Comparison of ENCODE assay signal across 1 cellular context in the genomic region with DNA sequence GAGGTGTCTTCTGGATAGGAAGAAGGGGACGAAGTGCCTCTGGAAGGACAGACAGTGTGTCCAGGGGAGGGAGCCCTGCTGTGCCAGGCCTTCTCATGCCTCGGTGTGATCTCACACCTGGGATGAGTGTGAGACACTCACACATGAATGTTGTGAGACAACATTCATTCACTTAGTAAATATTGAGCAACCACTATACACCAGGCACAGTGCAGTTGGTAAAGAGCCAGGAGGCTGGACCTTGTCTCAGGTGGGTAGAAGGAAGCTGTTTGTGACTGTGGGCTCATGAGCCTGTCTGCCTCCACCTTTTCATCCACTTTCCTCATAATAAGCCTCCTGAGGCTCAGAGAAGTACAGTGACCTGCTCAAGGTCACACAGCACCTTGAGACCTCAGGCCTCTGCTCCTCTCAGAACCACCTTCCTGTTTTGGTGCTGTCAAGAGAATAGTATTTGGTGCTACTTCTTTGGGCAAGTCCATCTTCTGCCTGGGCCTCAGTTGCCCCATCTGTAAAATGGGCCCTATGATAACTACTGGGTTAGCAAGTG.
TF ChIP-seq lines count a peak whose summit lies in the region.

No MANE protein-coding gene starts in this region.

TF ChIP-seq in HepG2, 621 proteins besides CTCF, POLR2A, EP300 and RAD21 (continued from another document and continues in another):
- TF ChIP-seq ZSCAN5A (CRISPR knock-in tag; IDR thresholded peaks at IDR 0.05; ENCODE audit: borderline replicate concordance) (no peak), ZNF883 (CRISPR knock-in tag; IDR thresholded peaks at IDR 0.05; ENCODE audit: not compliant biosample characterization) (no peak), MXI1 (IDR thresholded peaks at IDR 0.05; ENCODE audit: borderline replicate concordance, low read depth, low read length) (peak; percentile 51; the same call in 1 of the 3 replicates), ELF4 (CRISPR knock-in tag; IDR thresholded peaks at IDR 0.05; ENCODE audit: borderline replicate concordance) (no peak), SNAPC5 (CRISPR knock-in tag; IDR thresholded peaks at IDR 0.05; ENCODE audit: borderline replicate concordance) (no peak), SP4 (CRISPR knock-in tag; IDR thresholded peaks at IDR 0.05) (no peak), ZNF180 (CRISPR knock-in tag; IDR thresholded peaks at IDR 0.05; ENCODE audit: borderline replicate concordance, low read depth) (no peak), ZNF674 (CRISPR knock-in tag; IDR thresholded peaks at IDR 0.05; ENCODE audit: low read depth) (no peak), ZNF891 (CRISPR knock-in tag; IDR thresholded peaks at IDR 0.05) (no peak), CHD2 (IDR thresholded peaks at IDR 0.05; ENCODE audit: low read depth, low read length) (no peak), ZNF709 (CRISPR knock-in tag; IDR thresholded peaks at IDR 0.05) (no peak), SNAI1 (CRISPR knock-in tag; IDR thresholded peaks at IDR 0.05; ENCODE audit: borderline replicate concordance) (no peak), NAIF1 (CRISPR knock-in tag; IDR thresholded peaks at IDR 0.05; ENCODE audit: borderline replicate concordance) (no peak), ZFP41 (CRISPR knock-in tag; IDR thresholded peaks at IDR 0.05; ENCODE audit: borderline replicate concordance) (no peak), SMC3 (IDR thresholded peaks at IDR 0.05; ENCODE audit: low read length) (no peak; the same call in none of the 2 replicates), ZNF317 (CRISPR knock-in tag; IDR thresholded peaks at IDR 0.05) (no peak), MYNN (CRISPR knock-in tag; IDR thresholded peaks at IDR 0.05; ENCODE audit: low read depth) (no peak), ZNF720 (CRISPR knock-in tag; IDR thresholded peaks at IDR 0.05) (no peak), KLF9 (CRISPR knock-in tag; IDR thresholded peaks at IDR 0.05; ENCODE audit: low read depth) (no peak), TMF1 (CRISPR knock-in tag; IDR thresholded peaks at IDR 0.05; ENCODE audit: low read depth) (no peak), HNRNPUL1 (IDR thresholded peaks at IDR 0.05; ENCODE audit: low read depth, low read length) (no peak), ZBTB7A (CRISPR knock-in tag; IDR thresholded peaks at IDR 0.05) (no peak), RELA (CRISPR knock-in tag; IDR thresholded peaks at IDR 0.05) (no peak), HMG20B (CRISPR knock-in tag; conservative IDR thresholded peaks at IDR 0.05) (no peak), ZNF768 (CRISPR knock-in tag; IDR thresholded peaks at IDR 0.05) (peak; percentile 93), ZNF7 (CRISPR knock-in tag; IDR thresholded peaks at IDR 0.05) (peak; percentile 86), ZNF34 (CRISPR knock-in tag; IDR thresholded peaks at IDR 0.05; ENCODE audit: borderline replicate concordance) (no peak), ZNF33B (CRISPR knock-in tag; IDR thresholded peaks at IDR 0.05) (no peak), GTF2F1 (IDR thresholded peaks at IDR 0.05; ENCODE audit: low read length) (no peak), SNAPC4 (CRISPR knock-in tag; IDR thresholded peaks at IDR 0.05) (no peak), ZNF616 (CRISPR knock-in tag; IDR thresholded peaks at IDR 0.05; ENCODE audit: low read depth) (no peak), U2AF1 (optimal IDR thresholded peaks at IDR 0.05; ENCODE audit: low read depth, low read length) (no peak), ZC3H4 (CRISPR knock-in tag; IDR thresholded peaks at IDR 0.05; ENCODE audit: borderline replicate concordance) (no peak), TBX3 (IDR thresholded peaks at IDR 0.05; ENCODE audit: borderline replicate concordance) (0 out of 2 replicates have a peak, but pooled peaks have one; percentile 65), CCDC6 (CRISPR knock-in tag; IDR thresholded peaks at IDR 0.05) (no peak), CBX5 (CRISPR knock-in tag; IDR thresholded peaks at IDR 0.05; ENCODE audit: borderline replicate concordance) (peak; percentile 54; the same call in 1 of the 2 replicates), THRA (CRISPR knock-in tag; IDR thresholded peaks at IDR 0.05; ENCODE audit: borderline replicate concordance) (0 out of 2 replicates have a peak, but pooled peaks have one; percentile 22), KLF11 (CRISPR knock-in tag; IDR thresholded peaks at IDR 0.05) (no peak), ZNF557 (CRISPR knock-in tag; IDR thresholded peaks at IDR 0.05) (no peak), ZNF660 (CRISPR knock-in tag; IDR thresholded peaks at IDR 0.05; ENCODE audit: borderline replicate concordance, low read depth) (no peak)
- TF ChIP-seq, protein P1, sequence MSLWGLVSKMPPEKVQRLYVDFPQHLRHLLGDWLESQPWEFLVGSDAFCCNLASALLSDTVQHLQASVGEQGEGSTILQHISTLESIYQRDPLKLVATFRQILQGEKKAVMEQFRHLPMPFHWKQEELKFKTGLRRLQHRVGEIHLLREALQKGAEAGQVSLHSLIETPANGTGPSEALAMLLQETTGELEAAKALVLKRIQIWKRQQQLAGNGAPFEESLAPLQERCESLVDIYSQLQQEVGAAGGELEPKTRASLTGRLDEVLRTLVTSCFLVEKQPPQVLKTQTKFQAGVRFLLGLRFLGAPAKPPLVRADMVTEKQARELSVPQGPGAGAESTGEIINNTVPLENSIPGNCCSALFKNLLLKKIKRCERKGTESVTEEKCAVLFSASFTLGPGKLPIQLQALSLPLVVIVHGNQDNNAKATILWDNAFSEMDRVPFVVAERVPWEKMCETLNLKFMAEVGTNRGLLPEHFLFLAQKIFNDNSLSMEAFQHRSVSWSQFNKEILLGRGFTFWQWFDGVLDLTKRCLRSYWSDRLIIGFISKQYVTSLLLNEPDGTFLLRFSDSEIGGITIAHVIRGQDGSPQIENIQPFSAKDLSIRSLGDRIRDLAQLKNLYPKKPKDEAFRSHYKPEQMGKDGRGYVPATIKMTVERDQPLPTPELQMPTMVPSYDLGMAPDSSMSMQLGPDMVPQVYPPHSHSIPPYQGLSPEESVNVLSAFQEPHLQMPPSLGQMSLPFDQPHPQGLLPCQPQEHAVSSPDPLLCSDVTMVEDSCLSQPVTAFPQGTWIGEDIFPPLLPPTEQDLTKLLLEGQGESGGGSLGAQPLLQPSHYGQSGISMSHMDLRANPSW (CRISPR knock-in tag; IDR thresholded peaks at IDR 0.05; ENCODE audit: borderline replicate concordance) = no peak
- TF ChIP-seq, protein P2, sequence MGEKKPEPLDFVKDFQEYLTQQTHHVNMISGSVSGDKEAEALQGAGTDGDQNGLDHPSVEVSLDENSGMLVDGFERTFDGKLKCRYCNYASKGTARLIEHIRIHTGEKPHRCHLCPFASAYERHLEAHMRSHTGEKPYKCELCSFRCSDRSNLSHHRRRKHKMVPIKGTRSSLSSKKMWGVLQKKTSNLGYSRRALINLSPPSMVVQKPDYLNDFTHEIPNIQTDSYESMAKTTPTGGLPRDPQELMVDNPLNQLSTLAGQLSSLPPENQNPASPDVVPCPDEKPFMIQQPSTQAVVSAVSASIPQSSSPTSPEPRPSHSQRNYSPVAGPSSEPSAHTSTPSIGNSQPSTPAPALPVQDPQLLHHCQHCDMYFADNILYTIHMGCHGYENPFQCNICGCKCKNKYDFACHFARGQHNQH (CRISPR knock-in tag; IDR thresholded peaks at IDR 0.05) = no peak; the same call in 1 of the 2 replicates
- TF ChIP-seq, protein P3, sequence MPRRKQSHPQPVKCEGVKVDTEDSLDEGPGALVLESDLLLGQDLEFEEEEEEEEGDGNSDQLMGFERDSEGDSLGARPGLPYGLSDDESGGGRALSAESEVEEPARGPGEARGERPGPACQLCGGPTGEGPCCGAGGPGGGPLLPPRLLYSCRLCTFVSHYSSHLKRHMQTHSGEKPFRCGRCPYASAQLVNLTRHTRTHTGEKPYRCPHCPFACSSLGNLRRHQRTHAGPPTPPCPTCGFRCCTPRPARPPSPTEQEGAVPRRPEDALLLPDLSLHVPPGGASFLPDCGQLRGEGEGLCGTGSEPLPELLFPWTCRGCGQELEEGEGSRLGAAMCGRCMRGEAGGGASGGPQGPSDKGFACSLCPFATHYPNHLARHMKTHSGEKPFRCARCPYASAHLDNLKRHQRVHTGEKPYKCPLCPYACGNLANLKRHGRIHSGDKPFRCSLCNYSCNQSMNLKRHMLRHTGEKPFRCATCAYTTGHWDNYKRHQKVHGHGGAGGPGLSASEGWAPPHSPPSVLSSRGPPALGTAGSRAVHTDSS (CRISPR knock-in tag; conservative IDR thresholded peaks at IDR 0.05) = no peak
- TF ChIP-seq, protein P4, sequence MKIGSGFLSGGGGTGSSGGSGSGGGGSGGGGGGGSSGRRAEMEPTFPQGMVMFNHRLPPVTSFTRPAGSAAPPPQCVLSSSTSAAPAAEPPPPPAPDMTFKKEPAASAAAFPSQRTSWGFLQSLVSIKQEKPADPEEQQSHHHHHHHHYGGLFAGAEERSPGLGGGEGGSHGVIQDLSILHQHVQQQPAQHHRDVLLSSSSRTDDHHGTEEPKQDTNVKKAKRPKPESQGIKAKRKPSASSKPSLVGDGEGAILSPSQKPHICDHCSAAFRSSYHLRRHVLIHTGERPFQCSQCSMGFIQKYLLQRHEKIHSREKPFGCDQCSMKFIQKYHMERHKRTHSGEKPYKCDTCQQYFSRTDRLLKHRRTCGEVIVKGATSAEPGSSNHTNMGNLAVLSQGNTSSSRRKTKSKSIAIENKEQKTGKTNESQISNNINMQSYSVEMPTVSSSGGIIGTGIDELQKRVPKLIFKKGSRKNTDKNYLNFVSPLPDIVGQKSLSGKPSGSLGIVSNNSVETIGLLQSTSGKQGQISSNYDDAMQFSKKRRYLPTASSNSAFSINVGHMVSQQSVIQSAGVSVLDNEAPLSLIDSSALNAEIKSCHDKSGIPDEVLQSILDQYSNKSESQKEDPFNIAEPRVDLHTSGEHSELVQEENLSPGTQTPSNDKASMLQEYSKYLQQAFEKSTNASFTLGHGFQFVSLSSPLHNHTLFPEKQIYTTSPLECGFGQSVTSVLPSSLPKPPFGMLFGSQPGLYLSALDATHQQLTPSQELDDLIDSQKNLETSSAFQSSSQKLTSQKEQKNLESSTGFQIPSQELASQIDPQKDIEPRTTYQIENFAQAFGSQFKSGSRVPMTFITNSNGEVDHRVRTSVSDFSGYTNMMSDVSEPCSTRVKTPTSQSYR (CRISPR knock-in tag; IDR thresholded peaks at IDR 0.05; ENCODE audit: borderline replicate concordance) = no peak
- TF ChIP-seq, protein P5, sequence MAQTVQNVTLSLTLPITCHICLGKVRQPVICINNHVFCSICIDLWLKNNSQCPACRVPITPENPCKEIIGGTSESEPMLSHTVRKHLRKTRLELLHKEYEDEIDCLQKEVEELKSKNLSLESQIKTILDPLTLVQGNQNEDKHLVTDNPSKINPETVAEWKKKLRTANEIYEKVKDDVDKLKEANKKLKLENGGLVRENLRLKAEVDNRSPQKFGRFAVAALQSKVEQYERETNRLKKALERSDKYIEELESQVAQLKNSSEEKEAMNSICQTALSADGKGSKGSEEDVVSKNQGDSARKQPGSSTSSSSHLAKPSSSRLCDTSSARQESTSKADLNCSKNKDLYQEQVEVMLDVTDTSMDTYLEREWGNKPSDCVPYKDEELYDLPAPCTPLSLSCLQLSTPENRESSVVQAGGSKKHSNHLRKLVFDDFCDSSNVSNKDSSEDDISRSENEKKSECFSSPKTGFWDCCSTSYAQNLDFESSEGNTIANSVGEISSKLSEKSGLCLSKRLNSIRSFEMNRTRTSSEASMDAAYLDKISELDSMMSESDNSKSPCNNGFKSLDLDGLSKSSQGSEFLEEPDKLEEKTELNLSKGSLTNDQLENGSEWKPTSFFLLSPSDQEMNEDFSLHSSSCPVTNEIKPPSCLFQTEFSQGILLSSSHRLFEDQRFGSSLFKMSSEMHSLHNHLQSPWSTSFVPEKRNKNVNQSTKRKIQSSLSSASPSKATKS (CRISPR knock-in tag; IDR thresholded peaks at IDR 0.05) = no peak
